In genomic region chr9:130377612-130378011, GRCh38 we compare ENCODE assay signal across 28 cellular contexts.
"Had no signal": no experiment of that assay in that cellular context is flagged by ENCODE, and none has a peak within 500 bp of the region (broad histone marks: within the 10 kb centered on the region; RNA-seq: fewer than 3 reads in every experiment).

No MANE protein-coding gene starts in this region.

- H3K36me3 Mint-ChIP-seq: mesothelial cell of epicardium, naive B cell had no signal

- DNase-seq: colonic mucosa; cortex of kidney; effector CD8-positive, alpha-beta T cell; effector memory CD8-positive, alpha-beta T cell; endodermal cell; erythroblast; esophagus squamous epithelium; foreskin fibroblast; foreskin melanocyte; gastrocnemius medialis; glutamatergic neuron; head of caudate nucleus; heart right ventricle; hippocampal formation; left cardiac atrium; left ventricle myocardium superior; lower lobe of right lung; mesenchymal stem cell; mucosa of descending colon; naive B cell had no signal

- H3K27me3 ChIP-seq: colonic mucosa, gastrocnemius medialis, heart right ventricle, left lung had no signal

- FAIRE-seq: endometrium, islet of Langerhans, keratinocyte had no signal

- H3K27ac Mint-ChIP-seq: dendritic cell treated with granulocyte-macrophage colony-stimulating factor and Interleukin-4, amounts not matched to agents 40 ng/mL and 50 ng/mL, for 4 days; effector memory CD8-positive, alpha-beta T cell; endodermal cell; mesothelial cell of epicardium; naive B cell had no signal

- H3K4me1 Mint-ChIP-seq: endodermal cell, mesothelial cell of epicardium, naive B cell had no signal

- H3K9me3 Mint-ChIP-seq: dendritic cell treated with granulocyte-macrophage colony-stimulating factor and Interleukin-4, amounts not matched to agents 40 ng/mL and 50 ng/mL, for 4 days; effector memory CD8-positive, alpha-beta T cell; endodermal cell; mesothelial cell of epicardium had no signal

- H3K27ac ChIP-seq: colonic mucosa, epithelial cell of prostate, esophagus squamous epithelium, gastrocnemius medialis, heart right ventricle, left lung, lower lobe of right lung had no signal

- ATAC-seq: effector memory CD8-positive, alpha-beta T cell; esophagus mucosa; gastrocnemius medialis; heart right ventricle; left cardiac atrium; left lung; left ventricle myocardium superior; lower lobe of right lung; mucosa of descending colon had no signal

- H3K9me3 ChIP-seq: colonic mucosa, esophagus squamous epithelium, gastrocnemius medialis, heart right ventricle, left lung, lower lobe of right lung, mucosa of descending colon had no signal

- H3K4me3 Mint-ChIP-seq: dendritic cell treated with granulocyte-macrophage colony-stimulating factor and Interleukin-4, amounts not matched to agents 40 ng/mL and 50 ng/mL, for 4 days; effector memory CD8-positive, alpha-beta T cell; endodermal cell; mesothelial cell of epicardium; naive B cell had no signal

- H3K27me3 Mint-ChIP-seq: dendritic cell treated with granulocyte-macrophage colony-stimulating factor and Interleukin-4, amounts not matched to agents 40 ng/mL and 50 ng/mL, for 4 days had no signal
